Comparison of ENCODE assay signal across 1 cellular context in genomic region chr22:26406118-26406517, GRCh38.
TF ChIP-seq lines count a peak whose summit lies in the region.

No MANE protein-coding gene starts in this region.

TF ChIP-seq in GM23338, 12 proteins besides CTCF, POLR2A, EP300 and RAD21 (continued from another document):
- TF ChIP-seq REST (IDR thresholded peaks at IDR 0.05; ENCODE audit: unreplicated experiment) (no peak), EZH2 (IDR thresholded peaks at IDR 0.05; ENCODE audit: low read depth, unreplicated experiment) (no peak), STAT1 (IDR thresholded peaks at IDR 0.05; ENCODE audit: unreplicated experiment) (no peak), ETS1 (IDR thresholded peaks at IDR 0.05) (no peak), NANOG (IDR thresholded peaks at IDR 0.05; ENCODE audit: borderline replicate concordance) (no peak), JUNB (IDR thresholded peaks at IDR 0.05; ENCODE audit: unreplicated experiment) (no peak)
